Comparison of ENCODE assay signal across 8 cellular contexts in the genomic region with DNA sequence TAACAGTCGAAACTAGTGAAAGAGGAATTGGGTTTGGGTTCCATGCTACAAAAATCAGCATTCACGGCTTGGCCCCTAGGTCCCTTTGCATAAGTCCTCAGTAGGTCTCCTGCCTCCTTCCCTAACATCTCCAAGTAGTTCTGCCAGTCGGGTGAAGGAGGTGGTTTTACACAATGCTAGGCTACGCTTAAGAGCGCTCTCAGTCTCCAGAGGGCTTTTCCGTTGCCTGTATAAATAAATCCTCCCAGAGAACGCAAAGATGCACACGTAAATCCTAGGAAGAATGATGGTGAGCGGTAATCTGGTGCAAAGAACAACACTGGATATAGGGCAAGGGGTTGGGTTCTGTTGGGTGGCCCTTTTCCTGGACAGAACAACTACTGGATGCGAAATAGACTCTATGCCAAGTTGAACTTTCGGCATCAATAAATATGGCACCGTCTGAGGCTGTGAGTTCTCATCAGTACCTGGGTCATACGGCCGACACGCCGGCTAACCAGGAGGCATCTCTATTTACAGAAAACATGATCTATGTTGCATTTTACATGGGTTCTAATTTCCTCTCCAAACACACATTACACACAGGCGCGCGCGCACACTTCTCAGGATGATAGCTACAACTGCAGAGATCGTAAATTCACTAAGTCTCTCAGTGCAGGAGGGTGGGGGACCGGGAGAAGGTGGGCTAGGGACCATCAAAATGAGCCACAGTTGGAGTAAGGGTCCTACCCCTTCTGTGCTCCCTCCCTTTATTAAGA. TPM values are rescaled to one million over a fixed set of nuclear protein-coding genes. Genes with fewer than 3 reads are reported as not detected.
A peak's percentile ranks its signal among the peaks of the same experiment; 100 is the strongest.
DNase-seq lines count a peak whose midpoint lies in the region; ATAC-seq, FAIRE-seq and TF ChIP-seq lines count a peak whose summit lies in the region.

No MANE protein-coding gene starts in this region.

- H3K27ac ChIP-seq in A549 (peak overlapping the region; percentile 99 to 100), adrenal gland (peak overlapping the region; percentile 86 to 100 (median 93)), right cardiac atrium (ENCODE audit: low read length) (peak overlapping the region; percentile 98)

- peaks cover 34% of the 10 kb centered on the region for H3K4me1 ChIP-seq in A549
- H3K4me1 ChIP-seq in adrenal gland (replicated peaks in 1 of 2) = peaks cover 6 to 40% of the 10 kb centered on the region in 2 donors
- H3K4me1 ChIP-seq in right cardiac atrium (ENCODE audit: control insufficient read depth, insufficient read depth, low read length) = no peaks in the 10 kb centered on the region

- FAIRE-seq in A549 (lab: Jason Lieb, UNC) (no peak), GM19239 (lab: Jason Lieb, UNC) (peak; percentile 97)

- CTCF ChIA-PET in A549 (lab: Yijun Ruan, JAX) = interaction anchor here (1.0 to 2.2 kb wide), 5 partner anchors 17 to 365 kb away, joined by 3 to 9 read pairs (median 7); no protein-coding TSS in a partner anchor

- DNase-seq in A549 (ENCODE audit: low read depth in 1 of 2, low spot score in 1 of 2) (peak; percentile 7 to 36), GM19239 (ENCODE audit: insufficient read length, low spot score) (no peak), RKO (ENCODE audit: low spot score) (peak; percentile 71), adrenal gland (peak; percentile 21 to 70 (median 32)), right cardiac atrium (peak in 2 of 3 donors; percentile 61 to 74), posterior vena cava (ENCODE audit: low spot score) (peak; percentile 80)

- peak overlapping the region; percentile 83 for H3K4me2 ChIP-seq in A549

- H3K9me3 ChIP-seq in A549 (no peaks in the 10 kb centered on the region), adrenal gland (replicated peaks in 1 of 3) (no peaks in the 10 kb centered on the region), right cardiac atrium (ENCODE audit: control insufficient read depth, low read length) (no peaks in the 10 kb centered on the region)

- no peak for TF ChIP-seq EP300 in A549 (IDR thresholded peaks at IDR 0.05)

- intact Hi-C loops in adrenal gland (cut with DNase I) = loop anchor here (5.0 to 10.0 kb wide), 3 partner anchors 205 to 365 kb away; no protein-coding TSS in a partner anchor
- intact Hi-C loops in right cardiac atrium (cut with DNase I) = loop anchor here in 3 of 4 donors (5.0 to 10.0 kb wide), 4 partner anchors 205 to 365 kb away; no protein-coding TSS in a partner anchor
- intact Hi-C loops in posterior vena cava (cut with DNase I) = loop anchor here (10.0 kb wide), 1 partner anchor 365 kb away; no protein-coding TSS in a partner anchor

- no peak for TF ChIP-seq CTCF in A549 (IDR thresholded peaks at IDR 0.05)
- TF ChIP-seq CTCF in adrenal gland (IDR thresholded peaks at IDR 0.05) = no peak

- POLR2A ChIA-PET in A549 (lab: Yijun Ruan, JAX) = interaction anchor here (0.6 to 0.9 kb wide), 4 partner anchors 85 to 591 kb away, joined by 3 to 4 read pairs (median 3); no protein-coding TSS in a partner anchor

- H3K27me3 ChIP-seq in adrenal gland (no peaks in the 10 kb centered on the region), right cardiac atrium (ENCODE audit: control insufficient read depth, insufficient read depth) (no peaks in the 10 kb centered on the region)

- no peak for TF ChIP-seq RAD21 in A549 (conservative IDR thresholded peaks at IDR 0.05 in 1 of 2, IDR thresholded peaks at IDR 0.05 in 1 of 2)

- ATAC-seq in A549 (peak; percentile 1 to 10; a peak in 3 of 6 replicates), right cardiac atrium (peak; percentile 0 to 2), GM18520 (IDR thresholded peaks at IDR 0.05; ENCODE audit: unreplicated experiment) (no peak), HG02885 (IDR thresholded peaks at IDR 0.05; ENCODE audit: poor library complexity, unreplicated experiment) (no peak)

- WGBS in A549 (ENCODE audit: missing lambda C conversion rate) = 1% methylated on average over 22 of the region's 22 CpGs
- 2% methylated on average over 22 of the region's 22 CpGs for WGBS in adrenal gland, 4 donors
- WGBS in right cardiac atrium = 1% methylated on average over 22 of the region's 22 CpGs

- peak overlapping the region; percentile 90 for H3K4me3 ChIP-seq in A549
- H3K4me3 ChIP-seq in adrenal gland = peak overlapping the region; percentile 36 to 83 (median 76)
- H3K4me3 ChIP-seq in right cardiac atrium (ENCODE audit: low read length) = peak overlapping the region; percentile 71

- no peaks in the 10 kb centered on the region for H3K36me3 ChIP-seq in adrenal gland (replicated peaks in 1 of 2)

- TF ChIP-seq POLR2A in A549 (IDR thresholded peaks at IDR 0.05; ENCODE audit: low read length) (no peak), adrenal gland (IDR thresholded peaks at IDR 0.05) (no peak)

TF ChIP-seq in A549, 52 proteins besides CTCF, POLR2A, EP300 and RAD21:
- no peak for TF ChIP-seq ZSCAN20 (CRISPR knock-in tag; IDR thresholded peaks at IDR 0.05)
- no peak for TF ChIP-seq BHLHE40 (IDR thresholded peaks at IDR 0.05; ENCODE audit: low read depth, low read length)
- TF ChIP-seq CEBPB (IDR thresholded peaks at IDR 0.05) = no peak
- TF ChIP-seq BCL3 (IDR thresholded peaks at IDR 0.05) = no peak
- no peak for TF ChIP-seq ZFP36 (IDR thresholded peaks at IDR 0.05; ENCODE audit: borderline replicate concordance, partially characterized antibody)
- no peak for TF ChIP-seq GATA3 (IDR thresholded peaks at IDR 0.05; ENCODE audit: borderline replicate concordance)
- no peak for TF ChIP-seq NPAS2 (CRISPR knock-in tag; IDR thresholded peaks at IDR 0.05; ENCODE audit: borderline replicate concordance)
- TF ChIP-seq RNF2 (IDR thresholded peaks at IDR 0.05; ENCODE audit: borderline replicate concordance, low read depth) = no peak
- TF ChIP-seq JUN (IDR thresholded peaks at IDR 0.05) = no peak
- no peak for TF ChIP-seq JUNB (IDR thresholded peaks at IDR 0.05)
- TF ChIP-seq KDM5A (IDR thresholded peaks at IDR 0.05) = no peak
- TF ChIP-seq, protein P1, sequence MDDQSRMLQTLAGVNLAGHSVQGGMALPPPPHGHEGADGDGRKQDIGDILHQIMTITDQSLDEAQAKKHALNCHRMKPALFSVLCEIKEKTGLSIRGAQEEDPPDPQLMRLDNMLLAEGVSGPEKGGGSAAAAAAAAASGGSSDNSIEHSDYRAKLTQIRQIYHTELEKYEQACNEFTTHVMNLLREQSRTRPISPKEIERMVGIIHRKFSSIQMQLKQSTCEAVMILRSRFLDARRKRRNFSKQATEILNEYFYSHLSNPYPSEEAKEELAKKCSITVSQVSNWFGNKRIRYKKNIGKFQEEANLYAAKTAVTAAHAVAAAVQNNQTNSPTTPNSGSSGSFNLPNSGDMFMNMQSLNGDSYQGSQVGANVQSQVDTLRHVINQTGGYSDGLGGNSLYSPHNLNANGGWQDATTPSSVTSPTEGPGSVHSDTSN (IDR thresholded peaks at IDR 0.05) = no peak
- no peak for TF ChIP-seq EHMT2 (IDR thresholded peaks at IDR 0.05; ENCODE audit: low read depth)
- no peak for TF ChIP-seq HOXB5 (CRISPR knock-in tag; IDR thresholded peaks at IDR 0.05)
- TF ChIP-seq SMC3 (IDR thresholded peaks at IDR 0.05) = no peak
- TF ChIP-seq, protein P2, sequence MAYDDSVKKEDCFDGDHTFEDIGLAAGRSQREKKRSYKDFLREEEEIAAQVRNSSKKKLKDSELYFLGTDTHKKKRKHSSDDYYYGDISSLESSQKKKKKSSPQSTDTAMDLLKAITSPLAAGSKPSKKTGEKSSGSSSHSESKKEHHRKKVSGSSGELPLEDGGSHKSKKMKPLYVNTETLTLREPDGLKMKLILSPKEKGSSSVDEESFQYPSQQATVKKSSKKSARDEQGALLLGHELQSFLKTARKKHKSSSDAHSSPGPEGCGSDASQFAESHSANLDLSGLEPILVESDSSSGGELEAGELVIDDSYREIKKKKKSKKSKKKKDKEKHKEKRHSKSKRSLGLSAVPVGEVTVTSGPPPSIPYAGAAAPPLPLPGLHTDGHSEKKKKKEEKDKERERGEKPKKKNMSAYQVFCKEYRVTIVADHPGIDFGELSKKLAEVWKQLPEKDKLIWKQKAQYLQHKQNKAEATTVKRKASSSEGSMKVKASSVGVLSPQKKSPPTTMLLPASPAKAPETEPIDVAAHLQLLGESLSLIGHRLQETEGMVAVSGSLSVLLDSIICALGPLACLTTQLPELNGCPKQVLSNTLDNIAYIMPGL (CRISPR knock-in tag; IDR thresholded peaks at IDR 0.05; ENCODE audit: borderline replicate concordance) = no peak

RNA-seq across cellular contexts. Expression of gene CAMK2D, which starts 1.3 kb away (rescaled TPM):
- 51.0 and 59.9 TPM in 2 replicates for polyA plus RNA-seq in A549 (2011; rRNA removed)
- polyA plus RNA-seq in A549 (2012; cell fraction: cytosol; rRNA removed) = 6.0 and 7.7 TPM in 2 replicates
- 4.9 and 5.4 TPM in 2 replicates for polyA plus RNA-seq in A549 (2012; cell fraction: nucleus; rRNA removed)
- polyA plus RNA-seq in A549 (2017; fragmentation: RNase III; extraction: RNeasy Plus Mini Kit Qiagen cat#74134 plus additional on column Dnase treatment) = 19.1 to 21.2 TPM (median 19.4 TPM) in 3 replicates
- 39.5 and 48.4 TPM in 2 replicates for polyA minus RNA-seq in A549 (2011; rRNA and poly(A)+ RNA removed)
- 10 to 100 TPM; 17.3 to 83.9 (median 46.3) TPM for total RNA-seq in adrenal gland
- polyA plus RNA-seq in adrenal gland = 10 to 100 TPM in 1 of 3 donors, 1 to 10 TPM in 2; 7.6 to 16.1 (median 9.2) TPM
- 100 to 1,000 TPM; 150 to 177 (median 152) TPM for total RNA-seq in right cardiac atrium
- 77.2 TPM for polyA plus RNA-seq in right cardiac atrium
- total RNA-seq in posterior vena cava = 10 to 100 TPM; 51.5 to 67.2 TPM

Comparison
In these comparisons a context has a peak if more than half of its experiments do, and no peak if none do; other contexts are left out.
1. ATAC-seq: peak in A549 (2 of 2) and right cardiac atrium (2 of 2); none in GM18520 (single experiment) and HG02885 (single experiment).
2. Peak in every context shown above with its lines, with median percentiles within 50 percentile points of each other: H3K27ac ChIP-seq and H3K4me3 ChIP-seq.